9 cellular contexts compared by ENCODE assay signal in genomic region chr3:120094776-120095225, GRCh38. TPM values are rescaled to one million over a fixed set of nuclear protein-coding genes. Genes with fewer than 3 reads are reported as not detected.
DNase-seq lines count a peak whose midpoint lies in the region; ATAC-seq and TF ChIP-seq lines count a peak whose summit lies in the region.
"Had no signal": no experiment of that assay in that cellular context is flagged by ENCODE, and none has a peak within 500 bp of the region (broad histone marks: within the 10 kb centered on the region; RNA-seq: fewer than 3 reads in every experiment).

No MANE protein-coding gene starts in this region.

- TF ChIP-seq EP300 in stomach (IDR thresholded peaks at IDR 0.05): no peak

- peaks cover 30% of the 10 kb centered on the region for H3K4me1 ChIP-seq in mononuclear cell (ENCODE audit: insufficient read depth, low read length)
- peaks cover 19 to 53% (median 37%) of the 10 kb centered on the region in 4 donors for H3K4me1 ChIP-seq in stomach

- no peak for TF ChIP-seq CTCF in stomach (IDR thresholded peaks at IDR 0.05)

- intact Hi-C loops in stomach (cut with DNase I; ENCODE audit: low total_unique reads): no loop called here

- H3K9me3 Mint-ChIP-seq in activated CD4-positive, alpha-beta T cell treated with anti-CD3 and anti-CD28 coated beads, Interleukin-2, amount 10 ng/mL, durations not matched to agents 7 days and 5 days: no peaks in the 10 kb centered on the region
- H3K9me3 Mint-ChIP-seq: mesothelial cell of epicardium had no signal

- peaks cover 16% of the 10 kb centered on the region for H3K36me3 Mint-ChIP-seq in activated CD4-positive, alpha-beta T cell treated with anti-CD3 and anti-CD28 coated beads, Interleukin-2, amount 10 ng/mL, durations not matched to agents 7 days and 5 days (ENCODE audit: low read depth)

- no peak overlapping the region for H3K27ac Mint-ChIP-seq in activated CD4-positive, alpha-beta T cell treated with anti-CD3 and anti-CD28 coated beads, Interleukin-2, amount 10 ng/mL, durations not matched to agents 7 days and 5 days
- H3K27ac Mint-ChIP-seq: mesothelial cell of epicardium had no signal

- CTCF ChIA-PET in activated CD4-positive, alpha-beta T cell treated with anti-CD3 and anti-CD28 coated beads, Interleukin-2, amount 10 ng/mL, durations not matched to agents 7 days and 5 days (lab: Charles Lee): interaction anchor here (0.7 to 1.9 kb wide), 7 partner anchors 12 to 322 kb away, joined by 3 to 6 read pairs (median 3); no protein-coding TSS in a partner anchor

- TF ChIP-seq POLR2A in erythroblast (IDR thresholded peaks at IDR 0.05; ENCODE audit: low read length) (no peak), stomach (IDR thresholded peaks at IDR 0.05) (no peak)

- no peaks in the 10 kb centered on the region for H3K27me3 ChIP-seq in mononuclear cell (ENCODE audit: insufficient read depth, low read length)
- no peaks in the 10 kb centered on the region for H3K27me3 ChIP-seq in stomach

- H3K27ac ChIP-seq in stomach: peak overlapping the region; percentile 98 to 100 (median 98)

- DNase-seq in CMK (ENCODE audit: low read depth): peak; percentile 95
- DNase-seq in NCI-H345 (lab: John Stamatoyannopoulos, UW): peak; percentile 100
- peak; percentile 99 for DNase-seq in activated CD4-positive, alpha-beta T cell treated with anti-CD3 and anti-CD28 coated beads, Interleukin-2, amount 10 ng/mL, durations not matched to agents 7 days and 5 days
- peak; percentile 99 for DNase-seq in erythroblast (lab: John Stamatoyannopoulos, UW)
- DNase-seq in stomach: peak; percentile 96

- H3K4me3 ChIP-seq in mononuclear cell (ENCODE audit: low read length) (peak overlapping the region; percentile 92), stomach (peak overlapping the region; percentile 56 to 89 (median 77))

- peaks cover 23% of the 10 kb centered on the region for H3K4me1 Mint-ChIP-seq in activated CD4-positive, alpha-beta T cell treated with anti-CD3 and anti-CD28 coated beads, Interleukin-2, amount 10 ng/mL, durations not matched to agents 7 days and 5 days

- no peaks in the 10 kb centered on the region for H3K9me3 ChIP-seq in mononuclear cell (ENCODE audit: low read depth, low read length)
- H3K9me3 ChIP-seq in stomach: no peaks in the 10 kb centered on the region

- peak; percentile 78 for ATAC-seq in GM19324 (IDR thresholded peaks at IDR 0.05; ENCODE audit: low FRiP score, unreplicated experiment)
- peak; percentile 78 for ATAC-seq in HG03378 (IDR thresholded peaks at IDR 0.05; ENCODE audit: unreplicated experiment)

- H3K36me3 ChIP-seq in stomach: no peaks in the 10 kb centered on the region

- POLR2A ChIA-PET in activated CD4-positive, alpha-beta T cell treated with anti-CD3 and anti-CD28 coated beads, Interleukin-2, amount 10 ng/mL, durations not matched to agents 7 days and 5 days (lab: Charles Lee): interaction anchor here (0.6 kb wide), 1 partner anchor 20 kb away, joined by 4 read pairs; no protein-coding TSS in a partner anchor

- WGBS in stomach, 5 donors: 0 to 2% (median 0%) methylated on average over 21 to 31 of the region's 31 CpGs

- no peak overlapping the region for H3K4me3 Mint-ChIP-seq in activated CD4-positive, alpha-beta T cell treated with anti-CD3 and anti-CD28 coated beads, Interleukin-2, amount 10 ng/mL, durations not matched to agents 7 days and 5 days
- H3K4me3 Mint-ChIP-seq: mesothelial cell of epicardium had no signal

- H3K27me3 Mint-ChIP-seq in activated CD4-positive, alpha-beta T cell treated with anti-CD3 and anti-CD28 coated beads, Interleukin-2, amount 10 ng/mL, durations not matched to agents 7 days and 5 days: no peaks in the 10 kb centered on the region

RNA-seq across cellular contexts. Expression of gene GSK3B, which starts 0.6 kb away (rescaled TPM):
- 10 to 100 TPM; 38.3 to 39.5 TPM for total RNA-seq in activated CD4-positive, alpha-beta T cell treated with anti-CD3 and anti-CD28 coated beads, Interleukin-2, amount 10 ng/mL, durations not matched to agents 7 days and 5 days
- total RNA-seq in mononuclear cell (41.2 TPM), stomach (10 to 100 TPM in 4 of 5 donors, 1 to 10 TPM in 1; 9.9 to 59.1 (median 24.1) TPM)
- 1 to 10 TPM; 6.2 to 9.0 (median 6.2) TPM for polyA plus RNA-seq in stomach

Comparison
In these comparisons a context has a peak if more than half of its experiments do, and no peak if none do; other contexts are left out.
1. Peak in every context shown above with its lines: DNase-seq, ATAC-seq, H3K4me3 ChIP-seq and H3K27ac ChIP-seq.